Comparison of ENCODE assay signal across 12 cellular contexts in the genomic region with DNA sequence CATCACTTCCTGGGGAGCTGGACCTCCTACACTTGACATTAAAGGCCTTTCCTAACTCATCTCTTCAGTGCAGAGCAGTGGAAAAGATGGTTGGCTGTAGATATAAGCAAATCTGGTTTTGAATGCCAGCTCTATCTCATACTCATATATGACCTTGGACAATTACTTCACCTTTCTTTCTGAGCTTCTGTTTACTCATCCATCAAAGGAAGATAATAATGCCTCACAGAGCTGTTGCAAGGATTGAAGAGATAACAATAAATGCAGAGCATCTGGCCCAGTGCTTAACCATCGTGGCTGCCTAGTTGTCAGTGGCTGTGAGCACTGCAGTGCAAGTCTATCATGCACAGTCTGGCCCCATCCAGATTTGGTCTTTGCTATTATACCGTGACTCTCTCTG.
"Had no signal": no experiment of that assay in that cellular context is flagged by ENCODE, and none has a peak within 500 bp of the region (broad histone marks: within the 10 kb centered on the region; RNA-seq: fewer than 3 reads in every experiment).

No MANE protein-coding gene starts in this region.

- H3K27ac ChIP-seq: skin epidermis, uterus had no signal

- H3K9me3 ChIP-seq: mucosa of descending colon, tibial artery, uterus had no signal

- H3K36me3 ChIP-seq: tibial artery, uterus had no signal

- H3K4me1 ChIP-seq: uterus had no signal

- DNase-seq: activated naive CD4-positive, alpha-beta T cell treated with Interleukin-2 at 50 U/mL for 16 hours; activated T-cell treated with anti-CD3 and anti-CD28 coated beads for 4 hours; aorta; mucosa of descending colon; naive thymus-derived CD8-positive, alpha-beta T cell; stimulated activated CD4-positive, alpha-beta T cell treated with anti-CD3 and anti-CD28 coated beads, Interleukin-4, amount 100 ng/mL, for 24 hours; stimulated activated naive CD4-positive, alpha-beta T cell; tibial artery; uterus had no signal

- H3K4me3 ChIP-seq: mucosa of descending colon, skin epidermis, tibial artery, uterus had no signal

- ATAC-seq: activated CD4-positive, CD25-positive, alpha-beta regulatory T cell treated with anti-CD3 and anti-CD28 coated beads, Interleukin-2, amount 50 U/mL, for 24 hours; left lobe of liver; mucosa of descending colon; naive thymus-derived CD8-positive, alpha-beta T cell had no signal

- H3K27me3 ChIP-seq: tibial artery, uterus had no signal
